In genomic region chr6:111087871-111088667, GRCh38 we compare ENCODE assay signal across 1 cellular context.
TF ChIP-seq lines count a peak whose summit lies in the region.

No MANE protein-coding gene starts in this region.

TF ChIP-seq in HepG2, 621 proteins besides CTCF, POLR2A, EP300 and RAD21 (continued from another document and continues in another):
- TF ChIP-seq, protein P1, sequence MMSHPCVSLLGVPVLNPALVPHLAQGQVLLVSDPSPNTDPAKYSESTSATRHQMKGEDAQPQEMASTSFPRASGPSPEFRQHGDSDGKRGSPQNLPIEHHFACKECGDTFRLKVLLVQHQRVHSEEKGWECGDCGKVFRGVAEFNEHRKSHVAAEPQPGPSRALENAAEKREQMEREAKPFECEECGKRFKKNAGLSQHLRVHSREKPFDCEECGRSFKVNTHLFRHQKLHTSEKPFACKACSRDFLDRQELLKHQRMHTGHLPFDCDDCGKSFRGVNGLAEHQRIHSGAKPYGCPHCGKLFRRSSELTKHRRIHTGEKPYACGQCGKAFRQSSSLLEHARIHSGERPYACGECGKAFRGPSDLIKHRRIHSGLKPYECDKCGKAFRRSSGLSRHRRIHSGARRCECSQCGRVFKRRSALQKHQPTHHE (CRISPR knock-in tag; IDR thresholded peaks at IDR 0.05; ENCODE audit: borderline replicate concordance), result no peak
- TF ChIP-seq RELA (CRISPR knock-in tag; IDR thresholded peaks at IDR 0.05) (no peak), ZNF644 (CRISPR knock-in tag; IDR thresholded peaks at IDR 0.05; ENCODE audit: low read depth) (0 out of 2 replicates have a peak, but pooled peaks have one; percentile 14), HDAC1 (CRISPR knock-in tag; IDR thresholded peaks at IDR 0.05) (peak; percentile 39), FOSL2 (CRISPR knock-in tag; IDR thresholded peaks at IDR 0.05) (no peak), RFX5 (IDR thresholded peaks at IDR 0.05; ENCODE audit: low read depth, low read length) (no peak), ISX (CRISPR knock-in tag; conservative IDR thresholded peaks at IDR 0.05) (no peak), RBM39 (IDR thresholded peaks at IDR 0.05; ENCODE audit: low read depth, low read length, poor library complexity, severe bottlenecking) (peak; percentile 41), ZKSCAN1 (IDR thresholded peaks at IDR 0.05; ENCODE audit: low read length) (no peak), GATA4 (IDR thresholded peaks at IDR 0.05; ENCODE audit: borderline replicate concordance, low read depth) (no peak), POLR2G (IDR thresholded peaks at IDR 0.05; ENCODE audit: low read depth, low read length) (no peak), NPAS2 (CRISPR knock-in tag; IDR thresholded peaks at IDR 0.05; ENCODE audit: borderline replicate concordance) (no peak), ZNF788 (CRISPR knock-in tag; IDR thresholded peaks at IDR 0.05; ENCODE audit: borderline replicate concordance) (no peak), ZNF142 (CRISPR knock-in tag; IDR thresholded peaks at IDR 0.05) (0 out of 2 replicates have a peak, but pooled peaks have one; percentile 21), RBFOX2 (IDR thresholded peaks at IDR 0.05; ENCODE audit: low read depth, low read length) (peak; percentile 10), ZNF543 (CRISPR knock-in tag; IDR thresholded peaks at IDR 0.05) (no peak), ETV6 (CRISPR knock-in tag; conservative IDR thresholded peaks at IDR 0.05) (no peak), HMG20A (CRISPR knock-in tag; IDR thresholded peaks at IDR 0.05; ENCODE audit: borderline replicate concordance) (no peak), NR2F6 (IDR thresholded peaks at IDR 0.05) (0 out of 2 replicates have a peak, but pooled peaks have one; percentile 11), NR2F6 (CRISPR knock-in tag; IDR thresholded peaks at IDR 0.05) (no peak), PPARG (CRISPR knock-in tag; conservative IDR thresholded peaks at IDR 0.05) (no peak), ZNF101 (CRISPR knock-in tag; IDR thresholded peaks at IDR 0.05; ENCODE audit: borderline replicate concordance, low read depth) (no peak), ZNF280B (CRISPR knock-in tag; IDR thresholded peaks at IDR 0.05; ENCODE audit: borderline replicate concordance) (no peak), PAF1 (CRISPR knock-in tag; IDR thresholded peaks at IDR 0.05) (no peak), ZNF207 (IDR thresholded peaks at IDR 0.05; ENCODE audit: borderline replicate concordance) (no peak), ZNF577 (CRISPR knock-in tag; IDR thresholded peaks at IDR 0.05; ENCODE audit: borderline replicate concordance, low read depth) (no peak), NONO (IDR thresholded peaks at IDR 0.05) (no peak), NONO (CRISPR knock-in tag; conservative IDR thresholded peaks at IDR 0.05) (no peak), LBX2 (CRISPR knock-in tag; IDR thresholded peaks at IDR 0.05; ENCODE audit: borderline replicate concordance) (no peak), AGO2 (optimal IDR thresholded peaks at IDR 0.05; ENCODE audit: low read depth, low read length) (peak; percentile 53), ZNF672 (CRISPR knock-in tag; IDR thresholded peaks at IDR 0.05) (no peak), ZNF598 (CRISPR knock-in tag; IDR thresholded peaks at IDR 0.05; ENCODE audit: borderline replicate concordance) (no peak), ZNF547 (CRISPR knock-in tag; IDR thresholded peaks at IDR 0.05) (0 out of 2 replicates have a peak, but pooled peaks have one; percentile 16), ZNF138 (CRISPR knock-in tag; IDR thresholded peaks at IDR 0.05; ENCODE audit: low read depth) (no peak), CCDC6 (CRISPR knock-in tag; IDR thresholded peaks at IDR 0.05) (0 out of 2 replicates have a peak, but pooled peaks have one; percentile 11), ZNF333 (CRISPR knock-in tag; IDR thresholded peaks at IDR 0.05; ENCODE audit: borderline replicate concordance) (no peak), TGIF2 (CRISPR knock-in tag; IDR thresholded peaks at IDR 0.05) (0 out of 2 replicates have a peak, but pooled peaks have one; percentile 54), MAZ (IDR thresholded peaks at IDR 0.05; ENCODE audit: borderline replicate concordance, low read depth, low read length) (no peak), MAZ (CRISPR knock-in tag; IDR thresholded peaks at IDR 0.05; ENCODE audit: low read depth) (no peak), ZNF136 (CRISPR knock-in tag; IDR thresholded peaks at IDR 0.05; ENCODE audit: low read depth) (no peak), BCL3 (CRISPR knock-in tag; IDR thresholded peaks at IDR 0.05) (peak; percentile 31; the same call in 1 of the 2 replicates), NRL (CRISPR knock-in tag; IDR thresholded peaks at IDR 0.05; ENCODE audit: borderline replicate concordance) (peak; percentile 53; the same call in 1 of the 2 replicates), ATRX (CRISPR knock-in tag; IDR thresholded peaks at IDR 0.05; ENCODE audit: borderline replicate concordance) (no peak), ZNF546 (CRISPR knock-in tag; conservative IDR thresholded peaks at IDR 0.05) (no peak), CENPBD1 (CRISPR knock-in tag; IDR thresholded peaks at IDR 0.05; ENCODE audit: borderline replicate concordance, low read depth) (no peak), CENPT (CRISPR knock-in tag; IDR thresholded peaks at IDR 0.05; ENCODE audit: low read depth) (no peak), ZFP36L1 (CRISPR knock-in tag; IDR thresholded peaks at IDR 0.05) (no peak)
- TF ChIP-seq, protein P2, sequence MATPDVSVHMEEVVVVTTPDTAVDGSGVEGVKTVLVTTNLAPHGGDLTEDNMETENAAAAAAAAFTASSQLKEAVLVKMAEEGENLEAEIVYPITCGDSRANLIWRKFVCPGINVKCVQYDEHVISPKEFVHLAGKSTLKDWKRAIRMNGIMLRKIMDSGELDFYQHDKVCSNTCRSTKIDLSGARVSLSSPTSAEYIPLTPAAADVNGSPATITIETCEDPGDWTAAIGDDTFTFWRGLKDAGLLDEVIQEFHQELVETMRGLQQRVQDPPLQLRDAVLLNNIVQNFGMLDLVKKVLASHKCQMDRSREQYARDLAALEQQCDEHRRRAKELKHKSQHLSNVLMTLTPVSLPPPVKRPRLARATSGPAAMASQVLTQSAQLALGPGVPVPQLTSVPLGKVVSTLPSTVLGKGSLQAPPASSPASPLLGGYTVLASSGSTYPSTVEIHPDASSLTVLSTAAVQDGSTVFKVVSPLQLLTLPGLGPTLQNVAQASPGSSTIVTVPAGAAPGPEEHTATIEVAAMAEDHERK (CRISPR knock-in tag; IDR thresholded peaks at IDR 0.05; ENCODE audit: low read depth), result no peak
- TF ChIP-seq, protein P3, sequence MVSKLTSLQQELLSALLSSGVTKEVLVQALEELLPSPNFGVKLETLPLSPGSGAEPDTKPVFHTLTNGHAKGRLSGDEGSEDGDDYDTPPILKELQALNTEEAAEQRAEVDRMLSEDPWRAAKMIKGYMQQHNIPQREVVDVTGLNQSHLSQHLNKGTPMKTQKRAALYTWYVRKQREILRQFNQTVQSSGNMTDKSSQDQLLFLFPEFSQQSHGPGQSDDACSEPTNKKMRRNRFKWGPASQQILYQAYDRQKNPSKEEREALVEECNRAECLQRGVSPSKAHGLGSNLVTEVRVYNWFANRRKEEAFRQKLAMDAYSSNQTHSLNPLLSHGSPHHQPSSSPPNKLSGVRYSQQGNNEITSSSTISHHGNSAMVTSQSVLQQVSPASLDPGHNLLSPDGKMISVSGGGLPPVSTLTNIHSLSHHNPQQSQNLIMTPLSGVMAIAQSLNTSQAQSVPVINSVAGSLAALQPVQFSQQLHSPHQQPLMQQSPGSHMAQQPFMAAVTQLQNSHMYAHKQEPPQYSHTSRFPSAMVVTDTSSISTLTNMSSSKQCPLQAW (CRISPR knock-in tag; IDR thresholded peaks at IDR 0.05), result no peak
- TF ChIP-seq, protein P4, sequence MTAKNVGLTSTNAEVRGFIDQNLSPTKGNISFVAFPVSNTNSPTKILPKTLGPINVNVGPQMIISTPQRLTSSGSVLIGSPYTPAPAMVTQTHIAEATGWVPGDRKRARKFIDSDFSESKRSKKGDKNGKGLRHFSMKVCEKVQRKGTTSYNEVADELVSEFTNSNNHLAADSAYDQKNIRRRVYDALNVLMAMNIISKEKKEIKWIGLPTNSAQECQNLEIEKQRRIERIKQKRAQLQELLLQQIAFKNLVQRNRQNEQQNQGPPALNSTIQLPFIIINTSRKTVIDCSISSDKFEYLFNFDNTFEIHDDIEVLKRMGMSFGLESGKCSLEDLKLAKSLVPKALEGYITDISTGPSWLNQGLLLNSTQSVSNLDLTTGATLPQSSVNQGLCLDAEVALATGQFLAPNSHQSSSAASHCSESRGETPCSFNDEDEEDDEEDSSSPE (CRISPR knock-in tag; IDR thresholded peaks at IDR 0.05), result no peak
